Comparison of ENCODE assay signal across 8 cellular contexts in genomic region chr6:41306187-41306854, GRCh38. TPM values are rescaled to one million over a fixed set of nuclear protein-coding genes. Genes with fewer than 3 reads are reported as not detected.
DNase-seq lines count a peak whose midpoint lies in the region; ATAC-seq, FAIRE-seq and TF ChIP-seq lines count a peak whose summit lies in the region.

No MANE protein-coding gene starts in this region.

- no peak overlapping the region for H3K14ac ChIP-seq in neuronal stem cell (ENCODE audit: low read length)

- H2BK15ac ChIP-seq in neuronal stem cell (ENCODE audit: low read length) = no peak overlapping the region

- H3K9ac ChIP-seq in endothelial cell of umbilical vein (replicated peaks; ENCODE audit: extremely low read depth, insufficient read depth, low read length) (no peak overlapping the region), neuronal stem cell (ENCODE audit: low read depth, low read length, poor library complexity) (no peak overlapping the region)

- H3K18ac ChIP-seq in neuronal stem cell (ENCODE audit: low read length) = no peak overlapping the region

- H3K4ac ChIP-seq in neuronal stem cell (ENCODE audit: low read length) = no peak overlapping the region

- H3K4me3 ChIP-seq in endothelial cell of umbilical vein (replicated peaks in 1 of 3; ENCODE audit: insufficient read depth in 1 of 3, low read depth in 1 of 3, low read length in 3 of 3) (no peak overlapping the region), neuronal stem cell (ENCODE audit: low read length in 2 of 2) (no peak overlapping the region), aorta (ENCODE audit: low read length in 2 of 2) (no peak overlapping the region)

- H3K4me2 ChIP-seq in endothelial cell of umbilical vein (ENCODE audit: insufficient read depth, low read length) (no peak overlapping the region), neuronal stem cell (ENCODE audit: insufficient read depth, low read length, poor library complexity, severe bottlenecking) (no peak overlapping the region)

- FAIRE-seq in TTC549 (lab: Jason Lieb, UNC) = peak; percentile 23
- peak; percentile 59 for FAIRE-seq in endothelial cell of umbilical vein (lab: Jason Lieb, UNC)

- H3K79me2 ChIP-seq in endothelial cell of umbilical vein (ENCODE audit: control insufficient read depth, insufficient read depth, low read length) = no peaks in the 10 kb centered on the region

- H3K27me3 ChIP-seq in endothelial cell of umbilical vein (ENCODE audit: control insufficient read depth in 2 of 2, insufficient read depth in 2 of 2, low read length in 2 of 2) = peaks cover 25 to 33% of the 10 kb centered on the region in 2 experiments
- H3K27me3 ChIP-seq in neuronal stem cell (ENCODE audit: control insufficient read depth in 3 of 3, insufficient read depth in 3 of 3, low read depth in 1 of 3, low read length in 3 of 3) = peaks cover 0 to 7% (median 0%) of the 10 kb centered on the region in 3 experiments
- H3K27me3 ChIP-seq in aorta (ENCODE audit: control insufficient read depth in 1 of 2, insufficient read depth in 2 of 2, low read length in 1 of 2) = no peaks in the 10 kb centered on the region

- intact Hi-C loops in endothelial cell of umbilical vein (cut with micrococcal nuclease) = loop anchor here (1.0 to 5.0 kb wide), 2 partner anchors 12 to 61 kb away; no protein-coding TSS in a partner anchor
- intact Hi-C loops in aorta (cut with DNase I) = no loop called here

- BruUV-seq in endothelial cell of umbilical vein (replicated peaks; lab: Mats Ljungman, UMichigan) = no TSS peak

- no peaks in the 10 kb centered on the region for H3K9me3 ChIP-seq in endothelial cell of umbilical vein (replicated peaks; ENCODE audit: control insufficient read depth, insufficient read depth, low read length)
- H3K9me3 ChIP-seq in neuronal stem cell (replicated peaks in 1 of 2; ENCODE audit: control insufficient read depth in 2 of 2, insufficient read depth in 1 of 2, low read depth in 1 of 2, low read length in 2 of 2) = no peaks in the 10 kb centered on the region
- H3K9me3 ChIP-seq in aorta (ENCODE audit: control insufficient read depth, low read length) = no peaks in the 10 kb centered on the region

- TF ChIP-seq POLR2A in endothelial cell of umbilical vein (IDR thresholded peaks at IDR 0.05; ENCODE audit: low read depth, low read length) = no peak

- ATAC-seq in aorta (ENCODE audit: low FRiP score) (no peak), GM21423 (IDR thresholded peaks at IDR 0.05; ENCODE audit: unreplicated experiment) (no peak)

- CTCF ChIA-PET in GM10248 (lab: Yijun Ruan, JAX) = interaction anchor here (0.7 to 5.1 kb wide), 33 partner anchors 9 to 379 kb away, joined by 3 to 74 read pairs (median 4); partner anchors contain the start of genes NCR2 and TREM1
- CTCF ChIA-PET in endothelial cell of umbilical vein (lab: Charles Lee) = interaction anchor here (0.6 to 2.6 kb wide), 21 partner anchors 10 to 387 kb away, joined by 3 to 122 read pairs (median 4); partner anchors contain the start of gene NCR2

- POLR2A ChIA-PET in GM10248 (lab: Yijun Ruan, JAX) (no interaction called here), endothelial cell of umbilical vein (lab: Charles Lee) (no interaction called here)

- H3K9me1 ChIP-seq in endothelial cell of umbilical vein (replicated peaks; ENCODE audit: control insufficient read depth, extremely low read depth, insufficient read depth, low read length) = no peaks in the 10 kb centered on the region

- peak; percentile 40 for DNase-seq in AG08395 (ENCODE audit: low spot score)
- peak; percentile 45 for DNase-seq in GM10248 (ENCODE audit: extremely low spot score)
- peak; percentile 64 for DNase-seq in NCI-H1694 (lab: John Stamatoyannopoulos, UW)
- peak; percentile 49 for DNase-seq in endothelial cell of umbilical vein (ENCODE audit: low read depth, low spot score)
- peak; percentile 45 for DNase-seq in neuronal stem cell (ENCODE audit: low spot score)
- DNase-seq in aorta = no peak

- dilution Hi-C loops in endothelial cell of umbilical vein (cut with MboI; ENCODE audit: extremely low pct_ligation_motif_present, low sequenced_read_pairs) = no loop called here

- no peaks in the 10 kb centered on the region for H3K79me1 ChIP-seq in neuronal stem cell (ENCODE audit: low read depth, low read length)

- WGBS in neuronal stem cell (ENCODE audit: extremely low coverage in 2 of 2, insufficient read length in 2 of 2, insufficient replicate concordance in 1 of 2), 2 donors = no CpG with 5 or more reads among the region's 13 CpGs
- WGBS in aorta, 2 donors = 28 to 31% methylated on average over 13 of the region's 13 CpGs

- no peak overlapping the region for H3K23ac ChIP-seq in neuronal stem cell (ENCODE audit: low read depth, low read length, poor library complexity)

- no peak overlapping the region for H4K91ac ChIP-seq in neuronal stem cell (ENCODE audit: low read depth, low read length, poor library complexity)

- no peak overlapping the region for H3K27ac ChIP-seq in endothelial cell of umbilical vein (ENCODE audit: insufficient read depth, low read depth, low read length)
- H3K27ac ChIP-seq in neuronal stem cell (replicated peaks; ENCODE audit: low read length) = no peak overlapping the region
- H3K27ac ChIP-seq in aorta (ENCODE audit: low read depth in 1 of 2, low read length in 2 of 2) = no peak overlapping the region

- H2AFZ ChIP-seq in endothelial cell of umbilical vein (ENCODE audit: low read depth, low read length) = no peak overlapping the region
- H2AFZ ChIP-seq in neuronal stem cell (ENCODE audit: low read length) = no peak overlapping the region

- H4K8ac ChIP-seq in neuronal stem cell (ENCODE audit: low read depth, low read length) = no peak overlapping the region

- no peaks in the 10 kb centered on the region for H4K20me1 ChIP-seq in endothelial cell of umbilical vein (replicated peaks; ENCODE audit: control insufficient read depth, extremely low read depth, insufficient read depth, low read length)

- H3K36me3 ChIP-seq in endothelial cell of umbilical vein (ENCODE audit: control insufficient read depth in 2 of 2, extremely low read depth in 1 of 2, insufficient read depth in 2 of 2, low read length in 2 of 2) (no peaks in the 10 kb centered on the region), neuronal stem cell (replicated peaks in 1 of 2; ENCODE audit: control insufficient read depth in 2 of 2, insufficient read depth in 2 of 2, low read length in 2 of 2) (no peaks in the 10 kb centered on the region), aorta (ENCODE audit: control insufficient read depth in 1 of 2, insufficient read depth in 2 of 2, low read length in 1 of 2) (no peaks in the 10 kb centered on the region)

- no peaks in the 10 kb centered on the region for H3K4me1 ChIP-seq in endothelial cell of umbilical vein (ENCODE audit: control insufficient read depth, extremely low read depth, insufficient read depth, low read length)
- no peaks in the 10 kb centered on the region for H3K4me1 ChIP-seq in neuronal stem cell (ENCODE audit: control insufficient read depth in 2 of 2, insufficient read depth in 1 of 2, low read depth in 1 of 2, low read length in 2 of 2)
- H3K4me1 ChIP-seq in aorta (ENCODE audit: control insufficient read depth in 1 of 2, insufficient read depth in 2 of 2, low read length in 2 of 2) = no peaks in the 10 kb centered on the region

- H2BK5ac ChIP-seq in neuronal stem cell (ENCODE audit: low read length) = no peak overlapping the region

- H2BK12ac ChIP-seq in neuronal stem cell (ENCODE audit: low read length) = no peak overlapping the region

- peak; percentile 53 for TF ChIP-seq CTCF in GM10248 (IDR thresholded peaks at IDR 0.05; ENCODE audit: control extremely low read depth, extremely low read depth, low read depth, missing control alignments)
- TF ChIP-seq CTCF in endothelial cell of umbilical vein (IDR thresholded peaks at IDR 0.05; ENCODE audit: extremely low read depth in 1 of 2, insufficient read depth in 1 of 2, low read depth in 1 of 2, low read length in 2 of 2) = peak; percentile 45 to 47

- no peak overlapping the region for H2BK120ac ChIP-seq in neuronal stem cell (ENCODE audit: low read depth, low read length)

- H2AK5ac ChIP-seq in neuronal stem cell (ENCODE audit: low read depth, low read length) = no peak overlapping the region

TF ChIP-seq in endothelial cell of umbilical vein, 7 proteins besides CTCF, POLR2A, EP300 and RAD21 (continues in another document):
- TF ChIP-seq GATA2 (IDR thresholded peaks at IDR 0.05; ENCODE audit: insufficient read depth, insufficient read length, low read depth, low read length) = no peak
- no peak for TF ChIP-seq EZH2 (IDR thresholded peaks at IDR 0.05; ENCODE audit: borderline replicate concordance, low read depth, low read length, severe bottlenecking)
- no peak for TF ChIP-seq MAX (IDR thresholded peaks at IDR 0.05; ENCODE audit: insufficient read depth, insufficient read length)
- no peak for TF ChIP-seq JUN (IDR thresholded peaks at IDR 0.05; ENCODE audit: borderline replicate concordance, insufficient read depth, insufficient read length, low read depth)

RNA-seq across cellular contexts. Expression of gene TREM1, which starts 19.8 kb away (rescaled TPM):
- total RNA-seq in endothelial cell of umbilical vein = not detected in 2 replicates
- not detected in 2 replicates for polyA plus RNA-seq in endothelial cell of umbilical vein
- not detected in 2 replicates for polyA plus RNA-seq in endothelial cell of umbilical vein (2011; cell fraction: cytosol; rRNA removed)
- not detected in 2 replicates for polyA plus RNA-seq in endothelial cell of umbilical vein (2011; cell fraction: nucleus; rRNA removed)
- not detected in 2 replicates for polyA plus RNA-seq in endothelial cell of umbilical vein (2012)
- polyA minus RNA-seq in endothelial cell of umbilical vein = not detected in 2 replicates
- polyA minus RNA-seq in endothelial cell of umbilical vein (2011; cell fraction: cytosol; rRNA and poly(A)+ RNA removed) = not detected
- polyA minus RNA-seq in endothelial cell of umbilical vein (2011; cell fraction: nucleus; rRNA and poly(A)+ RNA removed) = not detected in 2 replicates
- not detected for polyA plus RNA-seq in neuronal stem cell (2013, experiment 1 of 2)
- polyA plus RNA-seq in neuronal stem cell (2013, experiment 2 of 2) = not detected
- 10 to 100 TPM in 1 of 2 donors, 1 to 10 TPM in 1; 6.2 to 18.4 TPM for total RNA-seq in aorta
- polyA plus RNA-seq in aorta = 1 to 10 TPM in 1 of 2 donors, not detected in 1; 6.5 TPM

RNA-seq across cellular contexts. Expression of gene NCR2, which starts 29.1 kb away (rescaled TPM):
- total RNA-seq in endothelial cell of umbilical vein (not detected in 2 replicates), aorta (not detected)
- polyA plus RNA-seq in endothelial cell of umbilical vein (not detected in 2 replicates), aorta (not detected)
- polyA plus RNA-seq in endothelial cell of umbilical vein (2011; cell fraction: cytosol; rRNA removed) = not detected in 2 replicates
- polyA plus RNA-seq in endothelial cell of umbilical vein (2011; cell fraction: nucleus; rRNA removed) = not detected in 2 replicates
- polyA plus RNA-seq in endothelial cell of umbilical vein (2012) = not detected in 2 replicates
- polyA minus RNA-seq in endothelial cell of umbilical vein = not detected in 2 replicates
- polyA minus RNA-seq in endothelial cell of umbilical vein (2011; cell fraction: cytosol; rRNA and poly(A)+ RNA removed) = not detected
- polyA minus RNA-seq in endothelial cell of umbilical vein (2011; cell fraction: nucleus; rRNA and poly(A)+ RNA removed) = not detected in 2 replicates
- not detected for polyA plus RNA-seq in neuronal stem cell (2013, experiment 1 of 2)
- not detected for polyA plus RNA-seq in neuronal stem cell (2013, experiment 2 of 2)

Comparison
In these comparisons a context has a peak if more than half of its experiments do, and no peak if none do; other contexts are left out.
1. DNase-seq: peak in AG08395 (single experiment), GM10248 (single experiment), NCI-H1694 (single experiment), endothelial cell of umbilical vein (single experiment) and neuronal stem cell (single experiment); none in aorta (0 of 2).